In genomic region chr21:42799516-42799915, GRCh38 we compare ENCODE assay signal across 1 cellular context.
TF ChIP-seq lines count a peak whose summit lies in the region.

No MANE protein-coding gene starts in this region.

TF ChIP-seq in HCT116, 20 proteins besides CTCF, POLR2A, EP300 and RAD21 (continued from another document):
- TF ChIP-seq REST (IDR thresholded peaks at IDR 0.05; ENCODE audit: low read depth): no peak
